ENCODE assay signal across 13 cellular contexts in genomic region chr3:14411988-14412387, GRCh38. TPM values are rescaled to one million over a fixed set of nuclear protein-coding genes. Genes with fewer than 3 reads are reported as not detected.
DNase-seq lines count a peak whose midpoint lies in the region; ATAC-seq and TF ChIP-seq lines count a peak whose summit lies in the region.
"Had no signal": no experiment of that assay in that cellular context is flagged by ENCODE, and none has a peak within 500 bp of the region (broad histone marks: within the 10 kb centered on the region; RNA-seq: fewer than 3 reads in every experiment).

No MANE protein-coding gene starts in this region.

- DNase-seq in activated T-cell treated with anti-CD3 and anti-CD28 coated beads, Interleukin-2, amount 50 U/mL, for 72 hours: no peak
- DNase-seq in activated T-cell treated with anti-CD3 and anti-CD28 coated beads, Interleukin-2, amount 50 U/mL, for 48 hours: no peak
- DNase-seq in WTC11 (ENCODE audit: low spot score) (peak; percentile 54), left lung (no peak), upper lobe of right lung (no peak), GM03348 (ENCODE audit: low spot score) (no peak)
- DNase-seq: GOT3, heart left ventricle, NCI-H1105 treated with DMSO at 0.1 percent for 48 hours, NCI-H526 treated with DMSO at 0.1 percent for 48 hours had no signal

- TF ChIP-seq CTCF in WTC11 (IDR thresholded peaks at IDR 0.05) (no peak; the same call in 1 of the 2 replicates), left lung (IDR thresholded peaks at IDR 0.05) (no peak), upper lobe of right lung (IDR thresholded peaks at IDR 0.05) (no peak)

- no peaks in the 10 kb centered on the region for H3K27me3 Mint-ChIP-seq in activated T-cell treated with anti-CD3 and anti-CD28 coated beads, Interleukin-2, amount 50 U/mL, for 72 hours (ENCODE audit: low read depth)
- H3K27me3 Mint-ChIP-seq in WTC11 (ENCODE audit: low read depth): no peaks in the 10 kb centered on the region

- H3K9me3 ChIP-seq in left lung (no peaks in the 10 kb centered on the region), upper lobe of right lung (no peaks in the 10 kb centered on the region)
- H3K9me3 ChIP-seq: ascending aorta, heart left ventricle had no signal

- H3K27ac ChIP-seq in left lung (peak overlapping the region; percentile 70 to 90), upper lobe of right lung (peak overlapping the region; percentile 78)

- H3K36me3 Mint-ChIP-seq in activated T-cell treated with anti-CD3 and anti-CD28 coated beads, Interleukin-2, amount 50 U/mL, for 72 hours (ENCODE audit: insufficient read depth in 2 of 2): peaks cover 0 to 15% of the 10 kb centered on the region in 2 donors
- H3K36me3 Mint-ChIP-seq in WTC11: peaks cover 40% of the 10 kb centered on the region

- H3K27ac Mint-ChIP-seq in activated T-cell treated with anti-CD3 and anti-CD28 coated beads, Interleukin-2, amount 50 U/mL, for 72 hours: peak overlapping the region; percentile 19
- peak overlapping the region; percentile 94 for H3K27ac Mint-ChIP-seq in WTC11

- peaks cover 40 to 96% of the 10 kb centered on the region in 2 donors for H3K4me1 ChIP-seq in left lung
- peaks cover 41% of the 10 kb centered on the region for H3K4me1 ChIP-seq in upper lobe of right lung

- no peak overlapping the region for H3K4me3 Mint-ChIP-seq in activated T-cell treated with anti-CD3 and anti-CD28 coated beads, Interleukin-2, amount 50 U/mL, for 72 hours
- peak overlapping the region; percentile 41 for H3K4me3 Mint-ChIP-seq in WTC11

- peaks cover 0 to 48% of the 10 kb centered on the region in 2 donors for H3K36me3 ChIP-seq in left lung
- H3K36me3 ChIP-seq in upper lobe of right lung: peaks cover 12% of the 10 kb centered on the region

- no peaks in the 10 kb centered on the region for H3K27me3 ChIP-seq in left lung
- no peaks in the 10 kb centered on the region for H3K27me3 ChIP-seq in upper lobe of right lung
- H3K27me3 ChIP-seq: ascending aorta, heart left ventricle had no signal

- H3K4me3 ChIP-seq in left lung (no peak overlapping the region), upper lobe of right lung (no peak overlapping the region)
- H3K4me3 ChIP-seq: ascending aorta, heart left ventricle had no signal

- intact Hi-C loops in left lung (cut with DNase I) (no loop called here), upper lobe of right lung (cut with DNase I) (no loop called here)

- no peaks in the 10 kb centered on the region for H3K9me3 Mint-ChIP-seq in activated T-cell treated with anti-CD3 and anti-CD28 coated beads, Interleukin-2, amount 50 U/mL, for 72 hours
- no peaks in the 10 kb centered on the region for H3K9me3 Mint-ChIP-seq in WTC11

- H3K4me1 Mint-ChIP-seq in activated T-cell treated with anti-CD3 and anti-CD28 coated beads, Interleukin-2, amount 50 U/mL, for 72 hours (ENCODE audit: low read depth): peaks cover 41% of the 10 kb centered on the region
- peaks cover 68% of the 10 kb centered on the region for H3K4me1 Mint-ChIP-seq in WTC11

- CTCF ChIA-PET in WTC11 (lab: Charles Lee): interaction anchor here (0.7 to 3.0 kb wide), 5 partner anchors 9 to 46 kb away, joined by 3 to 10 read pairs (median 4); partner anchors contain the start of gene SLC6A6

- no peak for ATAC-seq in activated T-cell treated with anti-CD3 and anti-CD28 coated beads, Interleukin-2, amount 50 U/mL, for 72 hours (replicated peaks in 1 of 2)
- ATAC-seq in WTC11 (peak; percentile 18), left lung (no peak), upper lobe of right lung (no peak), HG02588 (IDR thresholded peaks at IDR 0.05; ENCODE audit: unreplicated experiment) (no peak), HG03565 (IDR thresholded peaks at IDR 0.05; ENCODE audit: unreplicated experiment) (no peak)

- POLR2A ChIA-PET in WTC11 (lab: Charles Lee): interaction anchor here (0.6 to 1.7 kb wide), 2 partner anchors 9 to 18 kb away, joined by 3 to 5 read pairs; partner anchors contain the start of gene SLC6A6

TF ChIP-seq in WTC11, 78 proteins besides CTCF, POLR2A, EP300 and RAD21:
- TF ChIP-seq SMAD3 (CRISPR knock-in tag; IDR thresholded peaks at IDR 0.05; ENCODE audit: borderline replicate concordance): no peak
- TF ChIP-seq PRRX2 (CRISPR knock-in tag; IDR thresholded peaks at IDR 0.05): no peak
- TF ChIP-seq NFYB (CRISPR knock-in tag; conservative IDR thresholded peaks at IDR 0.05; ENCODE audit: low read depth): no peak
- no peak for TF ChIP-seq CREM (CRISPR knock-in tag; IDR thresholded peaks at IDR 0.05)
- no peak for TF ChIP-seq AFF4 (CRISPR knock-in tag; IDR thresholded peaks at IDR 0.05; ENCODE audit: borderline replicate concordance)
- no peak for TF ChIP-seq ELF4 (CRISPR knock-in tag; IDR thresholded peaks at IDR 0.05; ENCODE audit: low read depth)

RNA-seq across cellular contexts. Expression of gene SLC6A6, which starts 9.6 kb away (rescaled TPM):
- 10 to 100 TPM; 35.4 to 39.2 TPM for total RNA-seq in activated T-cell treated with anti-CD3 and anti-CD28 coated beads, Interleukin-2, amount 50 U/mL, for 72 hours
- total RNA-seq in WTC11 (2021) (144 to 211 TPM (median 147 TPM) in 3 replicates), left lung (100 to 1,000 TPM in 1 of 2 donors, 10 to 100 TPM in 1; 32.2 to 134 TPM), upper lobe of right lung (54.3 TPM)
